7 cellular contexts compared by ENCODE assay signal in the genomic region with DNA sequence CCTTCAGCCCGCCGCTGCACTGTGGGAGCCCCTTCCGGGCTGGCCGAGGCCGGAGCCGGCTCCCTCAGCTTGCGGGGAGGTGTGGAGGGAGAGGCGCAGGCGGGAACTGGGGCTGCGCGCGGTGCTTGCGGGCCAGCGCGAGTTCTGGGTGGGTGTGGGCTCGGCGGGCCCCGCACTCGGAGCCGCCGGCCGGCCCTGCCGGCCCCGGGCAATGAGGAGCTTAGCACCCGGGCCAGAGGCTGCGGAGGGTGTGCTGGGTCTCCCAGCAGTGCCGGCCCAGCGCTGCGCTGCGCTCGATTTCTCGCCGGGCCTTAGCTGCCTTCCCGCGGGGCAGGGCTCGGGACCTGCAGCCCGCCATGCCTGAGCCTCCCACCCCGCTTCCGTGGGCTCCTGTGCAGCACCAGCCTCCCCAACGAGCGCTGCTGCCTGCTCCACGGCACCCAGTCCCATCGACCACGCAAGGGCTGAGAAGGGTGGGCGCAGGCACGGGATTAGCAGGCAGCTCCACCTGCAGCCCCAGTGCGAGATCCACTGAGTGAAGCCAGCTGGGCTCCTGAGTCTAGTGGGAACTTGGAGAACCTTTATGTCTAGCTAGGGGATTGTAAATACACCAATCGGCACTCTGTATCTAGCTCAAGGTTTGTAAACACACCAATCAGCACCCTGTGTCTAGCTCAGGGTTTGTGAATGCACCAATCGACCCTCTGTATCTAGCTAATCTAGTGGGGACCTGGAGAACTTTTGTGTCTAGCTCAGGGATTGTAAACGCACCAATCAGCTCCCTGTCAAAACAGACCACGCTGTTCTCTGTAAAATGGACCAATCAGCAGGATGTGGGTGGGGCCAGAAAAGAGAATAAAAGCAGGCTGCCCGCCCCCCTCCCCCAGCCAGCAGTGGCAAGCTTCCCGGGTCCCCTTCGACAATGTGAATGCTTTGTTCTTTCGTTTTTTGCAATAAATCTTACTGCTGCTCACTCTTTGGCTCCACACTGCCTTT. TPM values are rescaled to one million over a fixed set of nuclear protein-coding genes. Genes with fewer than 3 reads are reported as not detected.
DNase-seq lines count a peak whose midpoint lies in the region; ATAC-seq, FAIRE-seq and TF ChIP-seq lines count a peak whose summit lies in the region.
"Not testable (repeated sequence)": the region's sequence is repeated elsewhere in the genome, so short reads cannot be mapped to it uniquely, and the experiment has no call there.

No MANE protein-coding gene starts in this region.

- H2BK120ac ChIP-seq in H9 (ENCODE audit: low read depth, low read length, poor library complexity, severe bottlenecking); H1 (replicated peaks; ENCODE audit: low read depth, low read length); mesenchymal stem cell (ENCODE audit: low read depth, low read length); neuronal stem cell (ENCODE audit: low read depth, low read length): not testable (repeated sequence)

- H3K4me1 ChIP-seq in H9 (ENCODE audit: insufficient read depth, low read length); H1 (replicated peaks in 1 of 4; ENCODE audit: control insufficient read depth in 3 of 4, insufficient read depth in 4 of 4, low read length in 3 of 4); hepatocyte (ENCODE audit: insufficient read depth); mesenchymal stem cell (ENCODE audit: control insufficient read depth, insufficient read depth, low read depth, low read length); neuronal stem cell (ENCODE audit: control insufficient read depth in 2 of 2, insufficient read depth in 1 of 2, low read depth in 1 of 2, low read length in 2 of 2); testis: not testable (repeated sequence)

- H3K27me3 ChIP-seq in H9 (ENCODE audit: insufficient read depth, low read length); H1 (replicated peaks in 1 of 4; ENCODE audit: control insufficient read depth in 3 of 4, extremely low read depth in 1 of 4, insufficient read depth in 3 of 4, low read length in 3 of 4); hepatocyte; mesenchymal stem cell (ENCODE audit: control insufficient read depth in 1 of 2, insufficient read depth in 1 of 2, low read length in 2 of 2); neuronal stem cell (ENCODE audit: control insufficient read depth in 3 of 3, insufficient read depth in 3 of 3, low read depth in 1 of 3, low read length in 3 of 3); testis: not testable (repeated sequence)

- not testable (repeated sequence) for H3K79me1 ChIP-seq in H9 (ENCODE audit: insufficient read depth, low read depth, low read length, poor library complexity, severe bottlenecking); H1 (ENCODE audit: low read depth, low read length); mesenchymal stem cell (replicated peaks; ENCODE audit: low read length, poor library complexity, severe bottlenecking); neuronal stem cell (ENCODE audit: low read depth, low read length)

- not testable (repeated sequence) for H2AFZ ChIP-seq in H9 (ENCODE audit: low read length); hepatocyte; mesenchymal stem cell (ENCODE audit: low read depth, low read length)
- H2AFZ ChIP-seq in H1 (ENCODE audit: low read length) (peak overlapping the region; percentile 23; the same call in 1 of the 2 replicates), neuronal stem cell (ENCODE audit: low read length) (peak overlapping the region; percentile 61)

- CTCF ChIA-PET in WTC11 (lab: Charles Lee), result interaction anchor here (0.9 to 1.5 kb wide), 3 partner anchors 10 to 294 kb away, joined by 3 to 4 read pairs (median 3); no protein-coding TSS in a partner anchor
- CTCF ChIA-PET in H1 (lab: Charles Lee; ENCODE audit: partially characterized antibody), result interaction anchor here (1.0 to 2.0 kb wide), 4 partner anchors 14 to 177 kb away, joined by 3 to 13 read pairs (median 4); no protein-coding TSS in a partner anchor

- POLR2A ChIA-PET in WTC11 (lab: Charles Lee) (interaction anchor here (0.8 kb wide), 1 partner anchor 16 kb away, joined by 5 read pairs; the partner anchor contains the start of gene EPB41L5), H1 (lab: Charles Lee; ENCODE audit: partially characterized antibody) (interaction anchor here (0.9 to 2.0 kb wide), 2 partner anchors 9 to 16 kb away, joined by 4 to 5 read pairs; partner anchors contain the start of gene EPB41L5)

- not testable (repeated sequence) for H4K8ac ChIP-seq in H9 (replicated peaks; ENCODE audit: insufficient read length, low read depth, low read length); H1 (ENCODE audit: extremely low read depth, insufficient read depth, low read length); mesenchymal stem cell (ENCODE audit: low read length); neuronal stem cell (ENCODE audit: low read depth, low read length)

- H3K4me3 Mint-ChIP-seq in H9, WTC11: not testable (repeated sequence)

- H2BK15ac ChIP-seq in H9 (ENCODE audit: low read depth, low read length); H1 (ENCODE audit: low read length); mesenchymal stem cell (ENCODE audit: low read depth, poor library complexity, severe bottlenecking); neuronal stem cell (ENCODE audit: low read length): not testable (repeated sequence)

- TF ChIP-seq POLR2A in H1 (IDR thresholded peaks at IDR 0.05; ENCODE audit: control extremely low read depth in 1 of 2, low read depth in 2 of 2, low read length in 2 of 2); testis (IDR thresholded peaks at IDR 0.05): not testable (repeated sequence)

- not testable (repeated sequence) for H4K5ac ChIP-seq in H9 (ENCODE audit: insufficient read length, low read depth, low read length); H1 (ENCODE audit: insufficient read length, low read depth, low read length)

- TF ChIP-seq RAD21 in H1 (IDR thresholded peaks at IDR 0.05 in 1 of 2, conservative IDR thresholded peaks at IDR 0.05 in 1 of 2; ENCODE audit: low read depth in 2 of 2, low read length in 2 of 2), result not testable (repeated sequence)

- TF ChIP-seq EP300 in H1 (IDR thresholded peaks at IDR 0.05; ENCODE audit: borderline replicate concordance in 1 of 2, low read depth in 2 of 2, low read length in 2 of 2), result not testable (repeated sequence)

- not testable (repeated sequence) for H2BK12ac ChIP-seq in H9 (ENCODE audit: insufficient read length, low read depth, low read length); H1 (ENCODE audit: low read depth, low read length); mesenchymal stem cell (ENCODE audit: low read length in 2 of 2); neuronal stem cell (ENCODE audit: low read length)

- H2BK20ac ChIP-seq in H9 (ENCODE audit: low read depth, low read length, poor library complexity, severe bottlenecking); H1 (ENCODE audit: low read length): not testable (repeated sequence)

- not testable (repeated sequence) for H3K27me3 Mint-ChIP-seq in H9 (ENCODE audit: low read depth); WTC11 (ENCODE audit: low read depth)

- H3K36me3 Mint-ChIP-seq in H9 (ENCODE audit: insufficient read depth in 1 of 3, low read depth in 3 of 3); WTC11: not testable (repeated sequence)

- H3K56ac ChIP-seq in H9 (ENCODE audit: insufficient read length, low read depth, low read length); H1 (replicated peaks; ENCODE audit: insufficient read length, low read depth, low read length): not testable (repeated sequence)

- H3K27ac ChIP-seq in H9 (ENCODE audit: insufficient read length, low read depth, low read length); H1 (ENCODE audit: low read depth, low read length); hepatocyte; mesenchymal stem cell (ENCODE audit: low read length, poor library complexity, severe bottlenecking); neuronal stem cell (replicated peaks; ENCODE audit: low read length); testis: not testable (repeated sequence)

- not testable (repeated sequence) for H3K9ac ChIP-seq in H9 (ENCODE audit: extremely low read depth, insufficient read length, low read length); H1 (replicated peaks in 1 of 4; ENCODE audit: extremely low read depth in 1 of 4, low read depth in 3 of 4, low read length in 3 of 4); mesenchymal stem cell (ENCODE audit: low read length); neuronal stem cell (ENCODE audit: low read depth, low read length, poor library complexity)

- not testable (repeated sequence) for H2BK5ac ChIP-seq in H9 (ENCODE audit: insufficient read length, low read length); H1 (ENCODE audit: low read depth, low read length); mesenchymal stem cell (ENCODE audit: low read depth, low read length, poor library complexity, severe bottlenecking); neuronal stem cell (ENCODE audit: low read length)

- not testable (repeated sequence) for H2AK5ac ChIP-seq in H9 (ENCODE audit: insufficient read length, low read length); H1 (ENCODE audit: low read depth, low read length); mesenchymal stem cell (ENCODE audit: low read length, severe bottlenecking); neuronal stem cell (ENCODE audit: low read depth, low read length)

- H3K23ac ChIP-seq in H9 (ENCODE audit: insufficient read length, low read depth, low read length); H1 (ENCODE audit: insufficient read length); mesenchymal stem cell (ENCODE audit: low read length in 2 of 2); neuronal stem cell (ENCODE audit: low read depth, low read length, poor library complexity): not testable (repeated sequence)

- DNase-seq in H9, result peak; percentile 41
- DNase-seq in WTC11 (ENCODE audit: low spot score); H1 (ENCODE audit: low read depth in 1 of 2, low spot score in 2 of 2); hepatocyte (ENCODE audit: low spot score); mesenchymal stem cell; neuronal stem cell (ENCODE audit: low spot score): not testable (repeated sequence)
- peak; percentile 60 for DNase-seq in testis

- not testable (repeated sequence) for H3K4ac ChIP-seq in H9 (ENCODE audit: low read depth, low read length); H1 (replicated peaks; ENCODE audit: insufficient read length, low read depth, low read length); mesenchymal stem cell (ENCODE audit: low read depth in 1 of 2, low read length in 2 of 2); neuronal stem cell (ENCODE audit: low read length)

- not testable (repeated sequence) for H3K9me2 ChIP-seq in hepatocyte (replicated peaks; ENCODE audit: insufficient read depth)

- intact Hi-C loops in testis (cut with DNase I; ENCODE audit: low total_unique reads), result not testable (repeated sequence)

- WGBS in H9 (ENCODE audit: extremely low coverage, insufficient read length, low lambda C conversion rate), result no CpG with 5 or more reads among the region's 55 CpGs
- 94% methylated on average over 32 of the region's 55 CpGs; no CpG with 5 or more reads in 1 of the 2 experiments for WGBS in H1 (ENCODE audit: extremely low coverage in 1 of 2, insufficient coverage in 1 of 2, insufficient read length in 1 of 2, insufficient replicate concordance in 2 of 2, low coverage in 1 of 2, low lambda C conversion rate in 2 of 2, missing lambda C conversion rate in 1 of 2), 2 experiments
- WGBS in hepatocyte (ENCODE audit: low lambda C conversion rate, missing lambda C conversion rate), result 77% methylated on average over 50 of the region's 55 CpGs
- WGBS in mesenchymal stem cell, result 94% methylated on average over 51 of the region's 55 CpGs
- WGBS in neuronal stem cell (ENCODE audit: extremely low coverage in 2 of 2, insufficient read length in 2 of 2, insufficient replicate concordance in 1 of 2), 2 donors, result no CpG with 5 or more reads among the region's 55 CpGs
- WGBS in testis, 2 donors, result 70 to 82% methylated on average over 26 to 55 of the region's 55 CpGs

- ATAC-seq in WTC11, result not testable (repeated sequence)

- TF ChIP-seq CTCF in H9 (conservative IDR thresholded peaks at IDR 0.05); WTC11 (IDR thresholded peaks at IDR 0.05); H1 (IDR thresholded peaks at IDR 0.05; ENCODE audit: control extremely low read depth in 1 of 3, insufficient read depth in 1 of 3, low read depth in 1 of 3, low read length in 3 of 3); hepatocyte (IDR thresholded peaks at IDR 0.05; ENCODE audit: poor library complexity); testis (IDR thresholded peaks at IDR 0.05): not testable (repeated sequence)

- not testable (repeated sequence) for H3K79me2 ChIP-seq in H9 (ENCODE audit: insufficient read depth, low read length); H1 (ENCODE audit: control insufficient read depth in 1 of 2, insufficient read depth in 2 of 2, low read length in 2 of 2); hepatocyte

- not testable (repeated sequence) for H3T11ph ChIP-seq in H9 (ENCODE audit: low read length)

- not testable (repeated sequence) for H3K9me3 Mint-ChIP-seq in H9, WTC11

- H3K36me3 ChIP-seq in H1 (ENCODE audit: control insufficient read depth in 2 of 4, insufficient read depth in 4 of 4, low read length in 3 of 4); hepatocyte (replicated peaks; ENCODE audit: insufficient read depth, low read depth); mesenchymal stem cell (ENCODE audit: control insufficient read depth in 1 of 2, insufficient read depth in 2 of 2, low read depth in 1 of 2, low read length in 2 of 2); neuronal stem cell (replicated peaks in 1 of 2; ENCODE audit: control insufficient read depth in 2 of 2, insufficient read depth in 2 of 2, low read length in 2 of 2); testis (ENCODE audit: low read depth, missing control alignments): not testable (repeated sequence)

- not testable (repeated sequence) for FAIRE-seq in H1 (lab: Jason Lieb, UNC)

- not testable (repeated sequence) for H3K4me3 ChIP-seq in H1 (ENCODE audit: extremely low read depth in 1 of 4, insufficient read depth in 2 of 4, low read depth in 3 of 4, low read length in 4 of 4); hepatocyte; neuronal stem cell (ENCODE audit: low read length in 2 of 2)
- H3K4me3 ChIP-seq in mesenchymal stem cell (ENCODE audit: insufficient read depth in 1 of 2, low read depth in 1 of 2, low read length in 2 of 2) (peak overlapping the region in 1 of 2 experiments; percentile 32), testis (peak overlapping the region; percentile 32 to 45)

- H3K4me2 ChIP-seq in H9 (ENCODE audit: insufficient read depth, insufficient read length, low read length); H1 (ENCODE audit: insufficient read depth in 1 of 2, low read depth in 2 of 2, low read length in 2 of 2); mesenchymal stem cell (ENCODE audit: low read length, poor library complexity, severe bottlenecking); neuronal stem cell (ENCODE audit: insufficient read depth, low read length, poor library complexity, severe bottlenecking): not testable (repeated sequence)
- H3K4me2 ChIP-seq in hepatocyte, result peak overlapping the region; percentile 68

- H3K23me2 ChIP-seq in H9 (ENCODE audit: insufficient read length, low read depth, low read length, poor library complexity, severe bottlenecking); H1 (ENCODE audit: low read depth, low read length): not testable (repeated sequence)

- not testable (repeated sequence) for H3K4me1 Mint-ChIP-seq in H9, WTC11

- H3K18ac ChIP-seq in H9 (ENCODE audit: insufficient read length, low read depth, low read length); H1 (ENCODE audit: extremely low read depth, low read length); mesenchymal stem cell (ENCODE audit: low read depth in 1 of 2, low read length in 2 of 2): not testable (repeated sequence)
- peak overlapping the region; percentile 70 for H3K18ac ChIP-seq in neuronal stem cell (ENCODE audit: low read length)

- not testable (repeated sequence) for H4K91ac ChIP-seq in H9 (ENCODE audit: insufficient read length, low read depth, low read length); H1 (replicated peaks; ENCODE audit: insufficient read length, low read length); neuronal stem cell (ENCODE audit: low read depth, low read length, poor library complexity)
- H4K91ac ChIP-seq in mesenchymal stem cell (ENCODE audit: low read length), result peak overlapping the region; percentile 39

- not testable (repeated sequence) for H4K20me1 ChIP-seq in H9 (ENCODE audit: control insufficient read depth, insufficient read depth, insufficient read length); H1 (replicated peaks in 1 of 2; ENCODE audit: control insufficient read depth in 1 of 2, insufficient read depth in 2 of 2, low read length in 2 of 2); hepatocyte (ENCODE audit: insufficient read depth, poor library complexity, severe bottlenecking)

- not testable (repeated sequence) for H3K14ac ChIP-seq in H9 (ENCODE audit: insufficient read depth, low read length); H1 (ENCODE audit: insufficient read length); mesenchymal stem cell (ENCODE audit: low read length in 2 of 2); neuronal stem cell (ENCODE audit: low read length)

- H3K27ac Mint-ChIP-seq in H9, result not testable (repeated sequence)
- H3K27ac Mint-ChIP-seq in WTC11, result peak overlapping the region; percentile 76; the same call in 1 of the 2 replicates

- not testable (repeated sequence) for H3K9me3 ChIP-seq in H9 (ENCODE audit: control insufficient read depth, low read depth, low read length); H1 (ENCODE audit: insufficient read depth in 2 of 2, low read depth in 1 of 2, low read length in 1 of 2); hepatocyte (ENCODE audit: low read depth); mesenchymal stem cell (ENCODE audit: control insufficient read depth, low read length); neuronal stem cell (replicated peaks in 1 of 2; ENCODE audit: control insufficient read depth in 2 of 2, insufficient read depth in 1 of 2, low read depth in 1 of 2, low read length in 2 of 2); testis

RNA-seq across cellular contexts. Expression of gene EPB41L5, which starts 15.7 kb away (rescaled TPM):
- 40.4 and 44.4 TPM in 2 replicates for total RNA-seq in H9 (2021)
- 34.9 to 40.0 TPM (median 37.7 TPM) in 3 replicates for total RNA-seq in WTC11 (2021)
- total RNA-seq in H1 (2021; fragmentation: NEBNext Ultra II Directional; extraction: Animal tissue kit (Norgen Biotek cat#: 25700)), result 29.7 and 32.3 TPM in 2 replicates
- polyA plus RNA-seq in H1 (2011; rRNA removed), result 12.5 and 13.5 TPM in 2 replicates
- polyA plus RNA-seq in H1 (2011; cell fraction: cytosol; rRNA removed), result 21.2 TPM
- polyA plus RNA-seq in H1 (2011; cell fraction: nucleus; rRNA removed), result 19.4 TPM
- 14.5 to 22.6 TPM (median 18.6 TPM) in 4 replicates for polyA plus RNA-seq in H1 (2012, experiment 1 of 2)
- 1.8 TPM for polyA plus RNA-seq in H1 (2012, experiment 2 of 2)
- 15.3 TPM for polyA plus RNA-seq in H1 (2013, experiment 1 of 2)
- polyA plus RNA-seq in H1 (2013, experiment 2 of 2), result 15.9 TPM
- 56.2 and 74.9 TPM in 2 replicates for polyA minus RNA-seq in H1 (2011; rRNA and poly(A)+ RNA removed)
- 25.6 TPM for polyA minus RNA-seq in H1 (2011; cell fraction: cytosol; rRNA and poly(A)+ RNA removed)
- 79.9 TPM for polyA minus RNA-seq in H1 (2011; cell fraction: nucleus; rRNA and poly(A)+ RNA removed)
- 41.7 and 42.2 TPM in 2 replicates for total RNA-seq in hepatocyte
- 24.8 and 31.1 TPM in 2 replicates for polyA plus RNA-seq in hepatocyte
- polyA plus RNA-seq in mesenchymal stem cell (2013, experiment 1 of 2), result 9.8 TPM
- 9.7 TPM for polyA plus RNA-seq in mesenchymal stem cell (2013, experiment 2 of 2)
- polyA plus RNA-seq in neuronal stem cell (2013, experiment 1 of 2), result 32.1 TPM
- polyA plus RNA-seq in neuronal stem cell (2013, experiment 2 of 2), result 32.7 TPM
- 10 to 100 TPM; 62.7 to 73.6 TPM for total RNA-seq in testis
- 56.8 TPM for polyA plus RNA-seq in testis (ENCODE audit: insufficient read depth, low read depth, low replicate concordance)
